In the genomic region with DNA sequence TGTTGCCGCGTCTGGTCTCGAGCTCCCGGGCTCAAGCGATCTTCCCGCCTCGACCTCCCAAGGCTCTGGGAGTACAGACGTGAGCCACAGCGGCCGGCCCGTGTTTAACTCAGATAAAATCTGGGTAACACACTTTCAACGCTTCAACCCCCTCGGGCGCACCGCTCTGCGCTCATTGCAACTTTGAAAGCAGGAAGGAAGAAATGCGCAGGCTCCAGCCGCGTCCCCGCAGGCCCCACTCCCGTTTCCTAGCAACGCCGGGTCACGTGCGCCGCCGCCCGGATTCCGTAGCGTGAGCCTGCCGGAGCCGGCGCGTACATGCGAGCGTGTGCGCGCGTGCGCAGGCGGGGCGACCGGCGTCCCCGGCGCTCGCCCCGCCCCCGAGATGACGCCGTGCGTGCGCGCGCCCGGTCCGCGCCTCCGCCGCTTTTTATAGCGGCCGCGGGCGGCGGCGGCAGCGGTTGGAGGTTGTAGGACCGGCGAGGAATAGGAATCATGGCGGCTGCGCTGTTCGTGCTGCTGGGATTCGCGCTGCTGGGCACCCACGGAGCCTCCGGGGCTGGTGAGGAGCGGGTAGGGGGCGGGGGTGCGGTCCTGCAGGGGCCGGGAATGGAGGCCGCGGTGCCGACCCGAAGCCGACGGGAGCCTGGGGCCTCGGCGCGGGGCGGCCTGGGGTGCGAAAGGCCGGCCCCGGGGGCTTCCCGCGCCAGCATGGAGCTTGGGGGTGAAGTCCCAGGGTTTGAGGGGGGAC, we compare ENCODE assay signal across 8 cellular contexts. TPM values are rescaled to one million over a fixed set of nuclear protein-coding genes. Genes with fewer than 3 reads are reported as not detected.
DNase-seq lines count a peak whose midpoint lies in the region; ATAC-seq and TF ChIP-seq lines count a peak whose summit lies in the region.

A gene (plus strand): TSS at position 457 of the 751 bp plus-strand sequence. CDS start 39 bp downstream, at position 496.

- H3K4me3 ChIP-seq in BJ (ENCODE audit: low read depth, low read length) = peak within 1 kb of the TSS; percentile 86

- no peaks in the 10 kb centered on the region for H3K27me3 ChIP-seq in BJ (ENCODE audit: control insufficient read depth, insufficient read depth, low read length)

- peak; percentile 56 for ATAC-seq in GM19351 (IDR thresholded peaks at IDR 0.05; ENCODE audit: unreplicated experiment)
- ATAC-seq in HG03521 (IDR thresholded peaks at IDR 0.05; ENCODE audit: unreplicated experiment) = peak; percentile 77
- ATAC-seq in left lobe of liver = peak; percentile 86

- no peaks in the 10 kb centered on the region for H3K36me3 ChIP-seq in BJ (ENCODE audit: control insufficient read depth, insufficient read depth, low read length)

- POLR2A ChIA-PET in BJ (lab: Charles Lee) = interaction anchor here (0.5 to 0.7 kb wide), 3 partner anchors 40 to 697 kb away, joined by 4 to 6 read pairs (median 4); a partner anchor contains a TSS

- TF ChIP-seq CTCF in BJ (IDR thresholded peaks at IDR 0.05; ENCODE audit: insufficient read depth, low read depth, low read length) = no peak

- DNase-seq in BJ (ENCODE audit: low read depth) (peak; percentile 85), NCI-H748 (lab: John Stamatoyannopoulos, UW; ENCODE audit: unreplicated experiment) (peak; percentile 96), dedifferentiated amniotic fluid mesenchymal stem cell (ENCODE audit: extremely low spot score) (peak; percentile 95), left lobe of liver (ENCODE audit: low spot score) (peak; percentile 98)
- DNase-seq in activated CD4-positive, alpha-beta T cell treated with anti-CD3 and anti-CD28 coated beads, Interleukin-2, amount 50 U/mL, for 1 hour = peak; percentile 98
- DNase-seq in stimulated activated CD4-positive, alpha-beta T cell treated with anti-CD3 and anti-CD28 coated beads, Interleukin-2, amount 100 ng/mL, for 4 hours (ENCODE audit: low read depth) = peak; percentile 98

- CTCF ChIA-PET in BJ (lab: Yijun Ruan, JAX) = interaction anchor here (0.9 to 1.4 kb wide), 2 partner anchors 11 to 40 kb away, joined by 3 to 6 read pairs; a partner anchor contains a TSS

RNA-seq across cellular contexts. Expression of the gene that starts here (rescaled TPM):
- polyA plus RNA-seq in BJ (2011; rRNA removed) = 579 and 1,176 TPM in 2 replicates
- 119 and 216 TPM in 2 replicates for polyA minus RNA-seq in BJ (2011; rRNA and poly(A)+ RNA removed)
- total RNA-seq in left lobe of liver = 98.2 TPM

Comparison
In these comparisons a context has a peak if more than half of its experiments do, and no peak if none do; other contexts are left out.
1. Peak in every context shown above with its lines: DNase-seq, ATAC-seq and H3K4me3 ChIP-seq.